In the genomic region with DNA sequence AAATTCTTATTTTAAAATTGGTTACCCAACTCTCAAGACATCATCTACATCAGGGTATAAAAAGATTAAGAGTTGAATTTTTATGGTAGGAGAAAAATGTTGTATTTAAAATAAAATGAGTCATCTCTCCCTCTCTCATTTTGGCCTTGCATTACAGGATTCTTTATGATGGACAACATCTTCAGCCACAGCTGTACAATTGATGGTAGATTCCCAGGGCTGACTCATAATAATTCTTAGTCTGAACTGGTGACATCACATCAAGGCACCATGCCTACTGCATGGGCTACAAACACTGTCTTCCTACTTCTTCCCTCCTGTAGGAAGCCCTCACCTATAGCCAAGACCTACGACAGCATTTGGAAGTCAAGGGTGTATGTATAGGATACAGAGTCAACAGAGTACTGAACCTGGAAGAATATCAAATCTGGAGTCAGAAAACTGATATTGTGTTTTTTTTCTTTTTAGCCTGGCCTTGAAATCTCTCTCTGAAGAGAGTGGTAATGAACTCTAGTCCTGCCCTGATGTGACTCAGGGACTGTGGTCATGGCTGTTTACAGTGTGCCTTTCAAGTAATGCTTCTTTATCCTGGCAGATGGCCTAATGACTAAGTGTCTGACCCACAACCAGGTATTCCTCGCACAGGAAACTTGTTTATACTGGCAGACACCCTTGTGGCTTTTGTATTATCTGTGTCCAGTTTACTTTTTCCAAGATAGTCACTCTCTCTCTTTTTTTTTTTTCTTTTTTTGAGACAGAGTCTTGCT, we compare ENCODE assay signal across 15 cellular contexts. TPM values are rescaled to one million over a fixed set of nuclear protein-coding genes. Genes with fewer than 3 reads are reported as not detected.
DNase-seq lines count a peak whose midpoint lies in the region; ATAC-seq, FAIRE-seq and TF ChIP-seq lines count a peak whose summit lies in the region.
"Had no signal": no experiment of that assay in that cellular context is flagged by ENCODE, and none has a peak within 500 bp of the region (broad histone marks: within the 10 kb centered on the region; RNA-seq: fewer than 3 reads in every experiment).

No MANE protein-coding gene starts in this region.

- peak; percentile 57 for ATAC-seq in GM18868 (IDR thresholded peaks at IDR 0.05; ENCODE audit: unreplicated experiment)
- ATAC-seq in GM21619 (IDR thresholded peaks at IDR 0.05; ENCODE audit: unreplicated experiment) = no peak
- ATAC-seq in HG02798 (IDR thresholded peaks at IDR 0.05; ENCODE audit: poor library complexity, unreplicated experiment) = no peak

- TF ChIP-seq CTCF in bronchial epithelial cell (IDR thresholded peaks at IDR 0.05; ENCODE audit: insufficient read depth, low read length, severe bottlenecking) = no peak

- H3K36me3 ChIP-seq in bronchial epithelial cell (ENCODE audit: control insufficient read depth, insufficient read depth, low read length) = no peaks in the 10 kb centered on the region
- H3K36me3 ChIP-seq: HAP-1, Peyer's patch had no signal

- FAIRE-seq in bronchial epithelial cell (lab: Jason Lieb, UNC) = peak; percentile 64

- peak; percentile 53 for DNase-seq in NCI-H2029 treated with DMSO at 0.1 percent for 48 hours (lab: John Stamatoyannopoulos, UW)
- peak; percentile 99 for DNase-seq in bronchial epithelial cell (ENCODE audit: low read depth)
- DNase-seq in mucosa of gallbladder (ENCODE audit: low spot score) = peak; percentile 35
- no peak for DNase-seq in erythroblast (lab: John Stamatoyannopoulos, UW)
- no peak for DNase-seq in Ammon's horn (ENCODE audit: low spot score)
- DNase-seq: activated CD4-positive, alpha-beta T cell treated with anti-CD3 and anti-CD28 coated beads for 1 hour; GDM1; NCI-H1417 treated with DMSO at 0.1 percent for 48 hours; Peyer's patch; stimulated activated CD4-positive, alpha-beta T cell treated with anti-CD3 and anti-CD28 coated beads, Interleukin-1b, Interleukin-23, amount 100 ng/mL, for 48 hours had no signal

- peaks cover 11% of the 10 kb centered on the region for H3K27me3 ChIP-seq in bronchial epithelial cell (ENCODE audit: control insufficient read depth, insufficient read depth, low read length)
- H3K27me3 ChIP-seq: Peyer's patch had no signal

- no peak for TF ChIP-seq POLR2A in erythroblast (IDR thresholded peaks at IDR 0.05; ENCODE audit: low read length)

- H3K4me3 ChIP-seq in bronchial epithelial cell (ENCODE audit: low read depth, low read length) = no peak overlapping the region
- H3K4me3 ChIP-seq: HAP-1, Peyer's patch had no signal

RNA-seq across cellular contexts. Expression of a gene that starts 32.5 kb away (rescaled TPM):
- not detected in 2 replicates for total RNA-seq in bronchial epithelial cell
- 0.09 TPM for total RNA-seq in mucosa of gallbladder
- total RNA-seq: neural crest cell, Peyer's patch had no signal

Comparison
In these comparisons a context has a peak if more than half of its experiments do, and no peak if none do; other contexts are left out.
1. DNase-seq: peak in NCI-H2029 treated with DMSO at 0.1 percent for 48 hours (single experiment), bronchial epithelial cell (single experiment) and mucosa of gallbladder (single experiment); none in erythroblast (0 of 2) and Ammon's horn (single experiment).